Comparison of ENCODE assay signal across 1 cellular context in genomic region chr11:123168955-123169484, GRCh38.
TF ChIP-seq lines count a peak whose summit lies in the region.

No MANE protein-coding gene starts in this region.

TF ChIP-seq in H1, 55 proteins besides CTCF, POLR2A, EP300 and RAD21 (continued from another document):
- TF ChIP-seq, protein P1, sequence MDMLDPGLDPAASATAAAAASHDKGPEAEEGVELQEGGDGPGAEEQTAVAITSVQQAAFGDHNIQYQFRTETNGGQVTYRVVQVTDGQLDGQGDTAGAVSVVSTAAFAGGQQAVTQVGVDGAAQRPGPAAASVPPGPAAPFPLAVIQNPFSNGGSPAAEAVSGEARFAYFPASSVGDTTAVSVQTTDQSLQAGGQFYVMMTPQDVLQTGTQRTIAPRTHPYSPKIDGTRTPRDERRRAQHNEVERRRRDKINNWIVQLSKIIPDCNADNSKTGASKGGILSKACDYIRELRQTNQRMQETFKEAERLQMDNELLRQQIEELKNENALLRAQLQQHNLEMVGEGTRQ (IDR thresholded peaks at IDR 0.05; ENCODE audit: low read length), result no peak
- no peak for TF ChIP-seq CHD7 (IDR thresholded peaks at IDR 0.05; ENCODE audit: insufficient replicate concordance, low read length)
- TF ChIP-seq KDM4A (IDR thresholded peaks at IDR 0.05; ENCODE audit: low read depth, low read length, severe bottlenecking), result no peak
- no peak for TF ChIP-seq BRCA1 (IDR thresholded peaks at IDR 0.05; ENCODE audit: low read depth, low read length)
- TF ChIP-seq EGR1 (IDR thresholded peaks at IDR 0.05; ENCODE audit: borderline replicate concordance, low read depth, low read length), result no peak
- no peak for TF ChIP-seq CBX5 (IDR thresholded peaks at IDR 0.05; ENCODE audit: low read depth, low read length)
- no peak for TF ChIP-seq CTBP2 (IDR thresholded peaks at IDR 0.05; ENCODE audit: borderline replicate concordance, insufficient read depth, insufficient read length, low read length)
- TF ChIP-seq RBBP5 (IDR thresholded peaks at IDR 0.05; ENCODE audit: borderline replicate concordance, low read depth, low read length), result no peak
- no peak for TF ChIP-seq ATF2 (IDR thresholded peaks at IDR 0.05; ENCODE audit: low read length)
- TF ChIP-seq RXRA (IDR thresholded peaks at IDR 0.05; ENCODE audit: insufficient read depth, low read depth, low read length), result no peak
- no peak for TF ChIP-seq SIX5 (IDR thresholded peaks at IDR 0.05; ENCODE audit: low read depth, low read length)
- no peak for TF ChIP-seq GABPA (IDR thresholded peaks at IDR 0.05; ENCODE audit: borderline replicate concordance, insufficient read depth, low read length)
- no peak for TF ChIP-seq SP2 (IDR thresholded peaks at IDR 0.05; ENCODE audit: low read length)
- no peak for TF ChIP-seq MAX (IDR thresholded peaks at IDR 0.05)
- no peak for TF ChIP-seq BACH1 (IDR thresholded peaks at IDR 0.05; ENCODE audit: low read length)
- no peak for TF ChIP-seq NRF1 (IDR thresholded peaks at IDR 0.05; ENCODE audit: low read depth, low read length)
